In genomic region chr11:122808494-122808893, GRCh38 we compare ENCODE assay signal across 1 cellular context.
TF ChIP-seq lines count a peak whose summit lies in the region.

No MANE protein-coding gene starts in this region.

TF ChIP-seq in SK-N-SH treated with all-trans-retinoic acid at 6 μM for 48 hours, 23 proteins besides CTCF, POLR2A, EP300 and RAD21 (continued from another document):
- no peak for TF ChIP-seq POU6F1 (CRISPR knock-in tag; IDR thresholded peaks at IDR 0.05; ENCODE audit: borderline replicate concordance, low read depth)
- TF ChIP-seq, protein P1, sequence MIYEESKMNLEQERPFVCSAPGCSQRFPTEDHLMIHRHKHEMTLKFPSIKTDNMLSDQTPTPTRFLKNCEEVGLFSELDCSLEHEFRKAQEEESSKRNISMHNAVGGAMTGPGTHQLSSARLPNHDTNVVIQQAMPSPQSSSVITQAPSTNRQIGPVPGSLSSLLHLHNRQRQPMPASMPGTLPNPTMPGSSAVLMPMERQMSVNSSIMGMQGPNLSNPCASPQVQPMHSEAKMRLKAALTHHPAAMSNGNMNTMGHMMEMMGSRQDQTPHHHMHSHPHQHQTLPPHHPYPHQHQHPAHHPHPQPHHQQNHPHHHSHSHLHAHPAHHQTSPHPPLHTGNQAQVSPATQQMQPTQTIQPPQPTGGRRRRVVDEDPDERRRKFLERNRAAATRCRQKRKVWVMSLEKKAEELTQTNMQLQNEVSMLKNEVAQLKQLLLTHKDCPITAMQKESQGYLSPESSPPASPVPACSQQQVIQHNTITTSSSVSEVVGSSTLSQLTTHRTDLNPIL (CRISPR knock-in tag; IDR thresholded peaks at IDR 0.05; ENCODE audit: low read depth), result no peak
TF ChIP-seq in SK-N-SH treated with all-trans-retinoic acid at 6 μM for 48 hours: peak in this region for 0.
